Comparison of ENCODE assay signal across 30 cellular contexts in the genomic region with DNA sequence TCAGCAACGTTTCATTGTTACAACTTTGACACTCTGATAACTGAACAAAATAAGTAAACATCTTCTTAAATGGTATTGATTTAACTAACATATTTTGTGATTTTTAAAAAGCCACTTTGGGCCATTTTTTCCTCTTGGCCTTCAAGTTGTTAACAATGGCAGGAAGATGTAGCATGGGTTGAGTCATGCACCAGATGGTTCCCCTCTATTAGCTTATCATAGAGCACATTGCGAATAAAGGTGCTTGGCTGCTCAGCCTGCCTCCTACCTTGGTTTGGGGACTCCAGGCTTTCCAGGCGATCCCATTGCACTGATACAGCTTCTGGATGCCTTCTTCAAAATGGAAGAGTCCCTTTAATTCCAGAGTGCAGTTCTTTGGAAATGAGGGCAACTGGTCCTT. TPM values are rescaled to one million over a fixed set of nuclear protein-coding genes. Genes with fewer than 3 reads are reported as not detected.
"Had no signal": no experiment of that assay in that cellular context is flagged by ENCODE, and none has a peak within 500 bp of the region (broad histone marks: within the 10 kb centered on the region; RNA-seq: fewer than 3 reads in every experiment).

No MANE protein-coding gene starts in this region.

- H3K4me3 Mint-ChIP-seq: activated CD4-positive, alpha-beta memory T cell treated with anti-CD3 and anti-CD28 coated beads, Interleukin-2, amount 10 ng/mL, durations not matched to agents 7 days and 5 days; activated CD8-positive, alpha-beta memory T cell treated with anti-CD3 and anti-CD28 coated beads, Interleukin-2, amount 10 ng/mL, durations not matched to agents 7 days and 5 days; activated naive CD8-positive, alpha-beta T cell treated with anti-CD3 and anti-CD28 coated beads, Interleukin-2, amount 50 U/mL, for 24 hours; activated T-helper 1 cell treated with anti-CD3 and anti-CD28 coated beads, Interleukin-12 subunit alpha, Interleukin-12 subunit beta, Interleukin-2, Interleukin-4 antibody, amounts not matched to agents 30 ng/mL and 10 ng/mL and 1 ng/mL, durations not matched to agents 14 hours and 24 hours and 36 hours; effector memory CD8-positive, alpha-beta T cell; memory B cell; nephron progenitor cell; stimulated activated effector memory CD8-positive, alpha-beta T cell treated with anti-CD3 and anti-CD28 coated beads, Interleukin-12 subunit alpha, Interleukin-12 subunit beta, amount 100 ng/mL, for 72 hours; stimulated activated naive CD8-positive, alpha-beta T cell treated with anti-CD3 and anti-CD28 coated beads, Interleukin-15, amount 100 ng/mL, for 72 hours; T-helper 1 cell treated with Interleukin-12 subunit alpha and Interleukin-12 subunit beta and Interleukin-4 antibody, amounts not matched to agents 30 μg/mL and 1 μg/mL, for 36 hours had no signal

- H3K27me3 ChIP-seq: pancreas, tibial artery had no signal

- H3K36me3 ChIP-seq: left ventricle myocardium inferior had no signal

- H3K9me3 Mint-ChIP-seq: activated CD4-positive, alpha-beta memory T cell treated with anti-CD3 and anti-CD28 coated beads, Interleukin-2, amount 10 ng/mL, durations not matched to agents 7 days and 5 days; activated T-helper 1 cell treated with anti-CD3 and anti-CD28 coated beads, Interleukin-12 subunit alpha, Interleukin-12 subunit beta, Interleukin-2, Interleukin-4 antibody, amounts not matched to agents 30 ng/mL and 10 ng/mL and 1 ng/mL, durations not matched to agents 14 hours and 24 hours and 36 hours; nephron progenitor cell; stimulated activated effector memory CD8-positive, alpha-beta T cell treated with anti-CD3 and anti-CD28 coated beads, Interleukin-12 subunit alpha, Interleukin-12 subunit beta, amount 100 ng/mL, for 72 hours; stimulated activated naive CD8-positive, alpha-beta T cell treated with anti-CD3 and anti-CD28 coated beads, Interleukin-15, amount 100 ng/mL, for 72 hours; T-helper 1 cell treated with Interleukin-12 subunit alpha and Interleukin-12 subunit beta and Interleukin-4 antibody, amounts not matched to agents 30 μg/mL and 1 μg/mL, for 36 hours had no signal

- H3K4me1 ChIP-seq: left ventricle myocardium inferior, pancreas, psoas muscle, tibial artery had no signal

- H3K9me3 ChIP-seq: left ventricle myocardium inferior, mucosa of descending colon, pancreas, psoas muscle, tibial artery had no signal

- H3K36me3 Mint-ChIP-seq: activated CD8-positive, alpha-beta memory T cell treated with anti-CD3 and anti-CD28 coated beads, Interleukin-2, amount 10 ng/mL, durations not matched to agents 7 days and 5 days; memory B cell; stimulated activated effector memory CD8-positive, alpha-beta T cell treated with anti-CD3 and anti-CD28 coated beads, Interleukin-12 subunit alpha, Interleukin-12 subunit beta, amount 100 ng/mL, for 72 hours had no signal

- H3K27ac Mint-ChIP-seq: activated CD4-positive, alpha-beta memory T cell treated with anti-CD3 and anti-CD28 coated beads, Interleukin-2, amount 10 ng/mL, durations not matched to agents 7 days and 5 days; activated CD8-positive, alpha-beta memory T cell treated with anti-CD3 and anti-CD28 coated beads, Interleukin-2, amount 10 ng/mL, durations not matched to agents 7 days and 5 days; activated naive CD8-positive, alpha-beta T cell treated with anti-CD3 and anti-CD28 coated beads, Interleukin-2, amount 50 U/mL, for 24 hours; activated T-helper 1 cell treated with anti-CD3 and anti-CD28 coated beads, Interleukin-12 subunit alpha, Interleukin-12 subunit beta, Interleukin-2, Interleukin-4 antibody, amounts not matched to agents 30 ng/mL and 10 ng/mL and 1 ng/mL, durations not matched to agents 14 hours and 24 hours and 36 hours; effector memory CD8-positive, alpha-beta T cell; memory B cell; nephron progenitor cell; stimulated activated effector memory CD8-positive, alpha-beta T cell treated with anti-CD3 and anti-CD28 coated beads, Interleukin-12 subunit alpha, Interleukin-12 subunit beta, amount 100 ng/mL, for 72 hours; stimulated activated naive CD8-positive, alpha-beta T cell treated with anti-CD3 and anti-CD28 coated beads, Interleukin-15, amount 100 ng/mL, for 72 hours; T-helper 1 cell treated with Interleukin-12 subunit alpha and Interleukin-12 subunit beta and Interleukin-4 antibody, amounts not matched to agents 30 μg/mL and 1 μg/mL, for 36 hours had no signal

- H3K4me1 Mint-ChIP-seq: activated CD4-positive, alpha-beta memory T cell treated with anti-CD3 and anti-CD28 coated beads, Interleukin-2, amount 10 ng/mL, durations not matched to agents 7 days and 5 days; activated CD8-positive, alpha-beta memory T cell treated with anti-CD3 and anti-CD28 coated beads, Interleukin-2, amount 10 ng/mL, durations not matched to agents 7 days and 5 days; memory B cell; stimulated activated effector memory CD8-positive, alpha-beta T cell treated with anti-CD3 and anti-CD28 coated beads, Interleukin-12 subunit alpha, Interleukin-12 subunit beta, amount 100 ng/mL, for 72 hours had no signal

- H3K4me3 ChIP-seq: dorsolateral prefrontal cortex, left ventricle myocardium inferior, mucosa of descending colon, pancreas, psoas muscle, tibial artery had no signal

- DNase-seq: activated CD4-positive, alpha-beta memory T cell treated with anti-CD3 and anti-CD28 coated beads, Interleukin-2, amount 10 ng/mL, durations not matched to agents 7 days and 5 days; activated CD4-positive, alpha-beta T cell treated with anti-CD3 and anti-CD28 coated beads for 48 hours; activated CD4-positive, CD25-positive, alpha-beta regulatory T cell; activated CD8-positive, alpha-beta memory T cell treated with anti-CD3 and anti-CD28 coated beads, Interleukin-2, amount 10 ng/mL, durations not matched to agents 7 days and 5 days; activated gamma-delta T cell; activated naive CD4-positive, alpha-beta T cell treated with anti-CD3 and anti-CD28 coated beads, Interleukin-2, amount 50 U/mL, for 16 hours; activated naive CD8-positive, alpha-beta T cell treated with anti-CD3 and anti-CD28 coated beads, Interleukin-2, amount 50 U/mL, for 24 hours; activated T-cell treated with anti-CD3 and anti-CD28 coated beads for 4 hours; caudate nucleus; dorsolateral prefrontal cortex; effector memory CD8-positive, alpha-beta T cell; erythroblast; foreskin melanocyte; hippocampal formation; left ventricle myocardium inferior; mucosa of descending colon; nephron progenitor cell; pancreas; psoas muscle; right cardiac atrium; stimulated activated CD4-positive, alpha-beta T cell treated with anti-CD3 and anti-CD28 coated beads, Interleukin-2, amount 100 ng/mL, for 24 hours; stimulated activated naive CD8-positive, alpha-beta T cell treated with anti-CD3 and anti-CD28 coated beads, Interleukin-15, amount 100 ng/mL, for 72 hours; tibial artery had no signal

- H3K27ac ChIP-seq: dorsolateral prefrontal cortex, left ventricle myocardium inferior, pancreas, psoas muscle, tibial artery had no signal

RNA-seq across cellular contexts. Expression of a gene that starts 24.1 kb away (rescaled TPM):
- total RNA-seq: activated CD4-positive, alpha-beta memory T cell treated with anti-CD3 and anti-CD28 coated beads, Interleukin-2, amount 10 ng/mL, durations not matched to agents 7 days and 5 days; activated CD8-positive, alpha-beta memory T cell treated with anti-CD3 and anti-CD28 coated beads, Interleukin-2, amount 10 ng/mL, durations not matched to agents 7 days and 5 days; activated T-helper 1 cell treated with anti-CD3 and anti-CD28 coated beads, Interleukin-12 subunit alpha, Interleukin-12 subunit beta, Interleukin-2, Interleukin-4 antibody, amounts not matched to agents 30 ng/mL and 10 ng/mL and 1 ng/mL, durations not matched to agents 14 hours and 24 hours and 36 hours; fibroblast of lung; left ventricle myocardium inferior; pancreas; psoas muscle; right cardiac atrium; skeletal muscle tissue had no signal
- polyA plus RNA-seq: fibroblast of lung, psoas muscle, right cardiac atrium, urinary bladder had no signal
